Comparison of ENCODE assay signal across 1 cellular context in genomic region chr19:39038098-39038497, GRCh38.
A peak's percentile ranks its signal among the peaks of the same experiment; 100 is the strongest.
TF ChIP-seq lines count a peak whose summit lies in the region.

No MANE protein-coding gene starts in this region.

TF ChIP-seq in HepG2, 621 proteins besides CTCF, POLR2A, EP300 and RAD21 (continued from another document):
- TF ChIP-seq PITX1 (CRISPR knock-in tag; IDR thresholded peaks at IDR 0.05) (0 out of 2 replicates have a peak, but pooled peaks have one; percentile 23), CEBPB (IDR thresholded peaks at IDR 0.05; ENCODE audit: borderline replicate concordance, low read depth, low read length) (peak; percentile 21; the same call in 1 of the 2 replicates), DR1 (CRISPR knock-in tag; IDR thresholded peaks at IDR 0.05) (no peak), JUN (CRISPR knock-in tag; IDR thresholded peaks at IDR 0.05) (no peak), JUNB (CRISPR knock-in tag; IDR thresholded peaks at IDR 0.05; ENCODE audit: borderline replicate concordance) (no peak), SKIL (CRISPR knock-in tag; IDR thresholded peaks at IDR 0.05; ENCODE audit: borderline replicate concordance) (no peak), ZNF446 (CRISPR knock-in tag; IDR thresholded peaks at IDR 0.05) (no peak), PLSCR1 (CRISPR knock-in tag; IDR thresholded peaks at IDR 0.05; ENCODE audit: borderline replicate concordance) (no peak), SPEN (CRISPR knock-in tag; IDR thresholded peaks at IDR 0.05; ENCODE audit: low read depth) (no peak), TBX2 (CRISPR knock-in tag; IDR thresholded peaks at IDR 0.05; ENCODE audit: borderline replicate concordance) (no peak), STAG1 (CRISPR knock-in tag; IDR thresholded peaks at IDR 0.05) (peak; percentile 69), ZKSCAN5 (CRISPR knock-in tag; IDR thresholded peaks at IDR 0.05) (no peak), ZNF143 (CRISPR knock-in tag; IDR thresholded peaks at IDR 0.05) (no peak), CC2D1A (CRISPR knock-in tag; IDR thresholded peaks at IDR 0.05) (no peak), HNF1A (IDR thresholded peaks at IDR 0.05; ENCODE audit: low read depth) (no peak), HNF1A (CRISPR knock-in tag; IDR thresholded peaks at IDR 0.05; ENCODE audit: borderline replicate concordance) (no peak), SMC3 (IDR thresholded peaks at IDR 0.05; ENCODE audit: low read length) (peak; percentile 34; the same call in 1 of the 2 replicates), ZKSCAN8 (CRISPR knock-in tag; IDR thresholded peaks at IDR 0.05; ENCODE audit: borderline replicate concordance) (no peak), PCBP1 (IDR thresholded peaks at IDR 0.05; ENCODE audit: borderline replicate concordance, low read depth, low read length) (no peak), MXD3 (CRISPR knock-in tag; IDR thresholded peaks at IDR 0.05) (no peak), CBX5 (CRISPR knock-in tag; IDR thresholded peaks at IDR 0.05; ENCODE audit: borderline replicate concordance) (no peak), HDAC6 (IDR thresholded peaks at IDR 0.05; ENCODE audit: low read depth, low read length) (no peak), SALL1 (CRISPR knock-in tag; IDR thresholded peaks at IDR 0.05) (peak; percentile 10; the same call in 1 of the 2 replicates), XRCC5 (optimal IDR thresholded peaks at IDR 0.05; ENCODE audit: low read length) (peak; percentile 28), ZNF775 (CRISPR knock-in tag; IDR thresholded peaks at IDR 0.05; ENCODE audit: borderline replicate concordance) (no peak), ARNT (IDR thresholded peaks at IDR 0.05) (no peak), NRL (CRISPR knock-in tag; IDR thresholded peaks at IDR 0.05; ENCODE audit: borderline replicate concordance) (no peak), HNRNPH1 (optimal IDR thresholded peaks at IDR 0.05; ENCODE audit: low read depth, low read length) (no peak), RFX3 (CRISPR knock-in tag; IDR thresholded peaks at IDR 0.05) (no peak), ZFP1 (CRISPR knock-in tag; IDR thresholded peaks at IDR 0.05) (no peak), ETV5 (CRISPR knock-in tag; IDR thresholded peaks at IDR 0.05; ENCODE audit: borderline replicate concordance) (no peak), NONO (IDR thresholded peaks at IDR 0.05) (no peak), NONO (CRISPR knock-in tag; conservative IDR thresholded peaks at IDR 0.05) (no peak), ZNF281 (CRISPR knock-in tag; IDR thresholded peaks at IDR 0.05; ENCODE audit: borderline replicate concordance) (no peak)
